In the genomic region with DNA sequence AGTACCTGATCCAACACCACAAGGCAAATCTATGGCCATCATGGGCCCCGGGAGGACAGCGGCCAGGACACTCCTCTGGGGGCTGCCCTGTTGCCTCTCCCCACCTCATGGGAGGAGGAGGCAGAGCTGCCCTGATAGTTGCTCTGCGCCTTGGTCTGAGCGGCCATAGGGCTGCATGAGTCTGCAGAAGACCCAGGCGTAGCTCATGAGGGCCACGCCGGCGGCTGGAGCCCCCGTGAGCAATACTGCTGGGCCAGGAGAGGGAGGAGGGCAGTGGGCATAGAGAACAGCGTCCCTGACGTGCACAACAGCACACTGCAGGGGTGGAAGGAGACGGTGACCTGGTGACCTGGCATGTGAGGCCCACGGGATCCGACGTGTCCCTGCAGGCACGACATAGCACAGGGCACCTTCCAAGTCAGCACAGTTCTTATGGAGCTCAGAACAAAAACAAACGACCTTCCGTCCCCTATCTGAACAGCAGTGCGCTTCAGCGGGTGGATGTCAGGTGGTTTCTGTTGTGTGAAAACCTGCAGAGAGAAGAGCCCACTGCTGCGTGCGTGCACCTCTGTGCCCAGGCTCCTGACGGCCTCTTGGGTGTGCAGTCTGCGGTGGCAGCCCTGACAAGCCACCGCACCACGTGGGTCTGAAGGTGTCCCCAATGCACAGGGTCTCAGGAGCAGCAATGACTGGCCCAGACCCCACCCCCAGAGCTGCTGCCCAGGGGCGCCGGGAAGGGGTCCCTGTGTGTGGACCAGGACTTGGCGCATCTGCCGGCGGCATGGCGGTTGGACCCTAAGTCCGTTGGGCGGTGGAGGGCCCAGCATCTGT, we compare ENCODE assay signal across 24 cellular contexts. TPM values are rescaled to one million over a fixed set of nuclear protein-coding genes. Genes with fewer than 3 reads are reported as not detected.
DNase-seq lines count a peak whose midpoint lies in the region; FAIRE-seq and TF ChIP-seq lines count a peak whose summit lies in the region.
"Had no signal": no experiment of that assay in that cellular context is flagged by ENCODE, and none has a peak within 500 bp of the region (broad histone marks: within the 10 kb centered on the region; RNA-seq: fewer than 3 reads in every experiment).

No MANE protein-coding gene starts in this region.

- no peaks in the 10 kb centered on the region for H3K9me3 Mint-ChIP-seq in Caco-2 (ENCODE audit: unreplicated experiment)
- H3K9me3 Mint-ChIP-seq: CD8-positive, alpha-beta memory T cell had no signal

- H2BK15ac ChIP-seq in H1 (ENCODE audit: low read length) (no peak overlapping the region), neuronal stem cell (ENCODE audit: low read length) (no peak overlapping the region)

- BruUV-seq in Caco-2 (replicated peaks; lab: Mats Ljungman, UMichigan): no TSS peak

- H3K4ac ChIP-seq in H1 (replicated peaks; ENCODE audit: insufficient read length, low read depth, low read length): no peak overlapping the region
- H3K4ac ChIP-seq in neuronal stem cell (ENCODE audit: low read length): no peak overlapping the region

- intact Hi-C loops in Caco-2 (cut with micrococcal nuclease; ENCODE audit: unreplicated experiment): no loop called here

- H2BK12ac ChIP-seq in H1 (ENCODE audit: low read depth, low read length) (no peak overlapping the region), neuronal stem cell (ENCODE audit: low read length) (no peak overlapping the region)

- DNase-seq in Caco-2: no peak
- no peak for DNase-seq in RWPE1 (ENCODE audit: low spot score)
- no peak for DNase-seq in H1 (ENCODE audit: low read depth in 1 of 2, low spot score in 2 of 2)
- no peak for DNase-seq in neuronal stem cell (ENCODE audit: low spot score)
- DNase-seq in GM03348 (ENCODE audit: low spot score): no peak
- no peak for DNase-seq in NCI-H345 (lab: John Stamatoyannopoulos, UW)
- DNase-seq in ACHN: no peak
- DNase-seq: Calu3, DMS79 treated with DMSO at 0.1 percent for 48 hours, GF-D8, Karpas-422, NCI-H1092 treated with DMSO at 0.1 percent for 48 hours, NCI-H1436, NCI-H187, NCI-H2171 treated with DMSO at 0.1 percent for 48 hours, NCI-H446, NCI-H524 treated with DMSO at 0.1 percent for 48 hours, NCI-H774, Right ventricle myocardium superior had no signal

- H3K56ac ChIP-seq in H1 (replicated peaks; ENCODE audit: insufficient read length, low read depth, low read length): no peak overlapping the region

- H3K36me3 ChIP-seq in Caco-2 (ENCODE audit: control insufficient read depth, insufficient read depth, low read length): no peaks in the 10 kb centered on the region; the same call in 1 of the 2 replicates
- peaks cover 7 to 59% (median 38%) of the 10 kb centered on the region in 4 experiments for H3K36me3 ChIP-seq in H1 (ENCODE audit: control insufficient read depth in 2 of 4, insufficient read depth in 4 of 4, low read length in 3 of 4)
- peaks cover 57 to 79% of the 10 kb centered on the region in 2 donors for H3K36me3 ChIP-seq in neuronal stem cell (replicated peaks in 1 of 2; ENCODE audit: control insufficient read depth in 2 of 2, insufficient read depth in 2 of 2, low read length in 2 of 2)

- in situ Hi-C loops in ACHN (cut with HindIII; ENCODE audit: low pct_ligation_motif_present, low pct_unique_long_range_greater_than_20kb, low sequenced_read_pairs): no loop called here

- no peak overlapping the region for H4K8ac ChIP-seq in H1 (ENCODE audit: extremely low read depth, insufficient read depth, low read length)
- peak overlapping the region; percentile 43 for H4K8ac ChIP-seq in neuronal stem cell (ENCODE audit: low read depth, low read length)

- H4K91ac ChIP-seq in H1 (replicated peaks; ENCODE audit: insufficient read length, low read length): no peak overlapping the region
- no peak overlapping the region for H4K91ac ChIP-seq in neuronal stem cell (ENCODE audit: low read depth, low read length, poor library complexity)

- H3K4me2 ChIP-seq in H1 (ENCODE audit: insufficient read depth in 1 of 2, low read depth in 2 of 2, low read length in 2 of 2) (no peak overlapping the region), neuronal stem cell (ENCODE audit: insufficient read depth, low read length, poor library complexity, severe bottlenecking) (no peak overlapping the region)

- peaks cover 15 to 32% of the 10 kb centered on the region in 2 experiments for H4K20me1 ChIP-seq in H1 (replicated peaks in 1 of 2; ENCODE audit: control insufficient read depth in 1 of 2, insufficient read depth in 2 of 2, low read length in 2 of 2)

- no peaks in the 10 kb centered on the region for H3K4me1 Mint-ChIP-seq in Caco-2 (ENCODE audit: low read depth, unreplicated experiment)
- H3K4me1 Mint-ChIP-seq: B cell; CD8-positive, alpha-beta memory T cell had no signal

- no peak overlapping the region for H3K23ac ChIP-seq in H1 (ENCODE audit: insufficient read length)
- peak overlapping the region; percentile 80 for H3K23ac ChIP-seq in neuronal stem cell (ENCODE audit: low read depth, low read length, poor library complexity)

- no peaks in the 10 kb centered on the region for H3K27me3 Mint-ChIP-seq in Caco-2 (ENCODE audit: insufficient read depth, unreplicated experiment)
- H3K27me3 Mint-ChIP-seq: B cell; CD8-positive, alpha-beta memory T cell had no signal

- no peaks in the 10 kb centered on the region for H3K23me2 ChIP-seq in H1 (ENCODE audit: low read depth, low read length)

- no peak for TF ChIP-seq RAD21 in H1 (IDR thresholded peaks at IDR 0.05 in 1 of 2, conservative IDR thresholded peaks at IDR 0.05 in 1 of 2; ENCODE audit: low read depth in 2 of 2, low read length in 2 of 2)

- no peak overlapping the region for H2AK5ac ChIP-seq in H1 (ENCODE audit: low read depth, low read length)
- no peak overlapping the region for H2AK5ac ChIP-seq in neuronal stem cell (ENCODE audit: low read depth, low read length)

- CTCF ChIA-PET in Caco-2 (lab: Charles Lee): no interaction called here
- CTCF ChIA-PET in RWPE1 (lab: Yijun Ruan, JAX): interaction anchor here (0.6 kb wide), 1 partner anchor 164 kb away, joined by 3 read pairs; no protein-coding TSS in a partner anchor
- CTCF ChIA-PET in H1 (lab: Charles Lee; ENCODE audit: partially characterized antibody): interaction anchor here (1.1 to 1.8 kb wide), 2 partner anchors 13 to 36 kb away, joined by 4 to 5 read pairs; no protein-coding TSS in a partner anchor

- FAIRE-seq in H1 (lab: Jason Lieb, UNC): no peak
- FAIRE-seq: GM12892 had no signal

- H3K4me3 Mint-ChIP-seq in Caco-2 (ENCODE audit: unreplicated experiment): peak overlapping the region; percentile 43
- H3K4me3 Mint-ChIP-seq: B cell; CD8-positive, alpha-beta memory T cell had no signal

- no peak overlapping the region for H2BK5ac ChIP-seq in H1 (ENCODE audit: low read depth, low read length)
- peak overlapping the region; percentile 87 for H2BK5ac ChIP-seq in neuronal stem cell (ENCODE audit: low read length)

- H3K4me3 ChIP-seq in Caco-2 (ENCODE audit: low read depth, low read length): no peak overlapping the region
- H3K4me3 ChIP-seq in H1 (ENCODE audit: extremely low read depth in 1 of 4, insufficient read depth in 2 of 4, low read depth in 3 of 4, low read length in 4 of 4): no peak overlapping the region
- no peak overlapping the region for H3K4me3 ChIP-seq in neuronal stem cell (ENCODE audit: low read length in 2 of 2)

- POLR2A ChIA-PET in Caco-2 (lab: Charles Lee) (no interaction called here), RWPE1 (lab: Yijun Ruan, JAX; ENCODE audit: low non-redundant PET) (no interaction called here), H1 (lab: Charles Lee; ENCODE audit: partially characterized antibody) (interaction anchor here (0.9 to 9.1 kb wide), 3 partner anchors 10 to 346 kb away, joined by 3 to 104 read pairs (median 4); partner anchors contain the start of genes PASK, PPP1R7 and STK25)

- H3K14ac ChIP-seq in H1 (ENCODE audit: insufficient read length) (no peak overlapping the region), neuronal stem cell (ENCODE audit: low read length) (no peak overlapping the region)

- peaks cover 50% of the 10 kb centered on the region for H3K36me3 Mint-ChIP-seq in Caco-2 (ENCODE audit: insufficient read depth, unreplicated experiment)

- H3K27ac Mint-ChIP-seq in Caco-2 (ENCODE audit: unreplicated experiment): no peak overlapping the region
- H3K27ac Mint-ChIP-seq: B cell; CD8-positive, alpha-beta memory T cell had no signal

- H3K79me1 ChIP-seq in H1 (ENCODE audit: low read depth, low read length): peaks cover 5% of the 10 kb centered on the region; the same call in 1 of the 2 replicates
- H3K79me1 ChIP-seq in neuronal stem cell (ENCODE audit: low read depth, low read length): peaks cover 14% of the 10 kb centered on the region

- H3K9me3 ChIP-seq in Caco-2 (no peaks in the 10 kb centered on the region), H1 (ENCODE audit: insufficient read depth in 2 of 2, low read depth in 1 of 2, low read length in 1 of 2) (no peaks in the 10 kb centered on the region), neuronal stem cell (replicated peaks in 1 of 2; ENCODE audit: control insufficient read depth in 2 of 2, insufficient read depth in 1 of 2, low read depth in 1 of 2, low read length in 2 of 2) (no peaks in the 10 kb centered on the region)

- 91% methylated on average over 33 of the region's 34 CpGs; no CpG with 5 or more reads in 1 of the 2 experiments for WGBS in H1 (ENCODE audit: extremely low coverage in 1 of 2, insufficient coverage in 1 of 2, insufficient read length in 1 of 2, insufficient replicate concordance in 2 of 2, low coverage in 1 of 2, low lambda C conversion rate in 2 of 2, missing lambda C conversion rate in 1 of 2), 2 experiments
- WGBS in neuronal stem cell (ENCODE audit: extremely low coverage in 2 of 2, insufficient read length in 2 of 2, insufficient replicate concordance in 1 of 2), 2 donors: no CpG with 5 or more reads among the region's 34 CpGs

- TF ChIP-seq POLR2A in H1 (IDR thresholded peaks at IDR 0.05; ENCODE audit: control extremely low read depth in 1 of 2, low read depth in 2 of 2, low read length in 2 of 2): no peak

- no peak for TF ChIP-seq EP300 in H1 (IDR thresholded peaks at IDR 0.05; ENCODE audit: borderline replicate concordance in 1 of 2, low read depth in 2 of 2, low read length in 2 of 2)

- H2BK120ac ChIP-seq in H1 (replicated peaks; ENCODE audit: low read depth, low read length): no peak overlapping the region
- no peak overlapping the region for H2BK120ac ChIP-seq in neuronal stem cell (ENCODE audit: low read depth, low read length)

- H3K18ac ChIP-seq in H1 (ENCODE audit: extremely low read depth, low read length) (no peak overlapping the region), neuronal stem cell (ENCODE audit: low read length) (no peak overlapping the region)

- H3K27ac ChIP-seq in RWPE1 (peak overlapping the region; percentile 37), H1 (ENCODE audit: low read depth, low read length) (no peak overlapping the region), neuronal stem cell (replicated peaks; ENCODE audit: low read length) (no peak overlapping the region)
- H3K27ac ChIP-seq: C4-2B, HL-60 had no signal

- TF ChIP-seq CTCF in Caco-2 (IDR thresholded peaks at IDR 0.05; ENCODE audit: insufficient read depth in 1 of 2, low read depth in 1 of 2, low read length in 1 of 2, severe bottlenecking in 1 of 2, unreplicated experiment in 1 of 2) (no peak), RWPE1 (conservative IDR thresholded peaks at IDR 0.05; ENCODE audit: low read depth) (no peak), H1 (IDR thresholded peaks at IDR 0.05; ENCODE audit: control extremely low read depth in 1 of 3, insufficient read depth in 1 of 3, low read depth in 1 of 3, low read length in 3 of 3) (no peak)

- H3K9ac ChIP-seq in H1 (replicated peaks in 1 of 4; ENCODE audit: extremely low read depth in 1 of 4, low read depth in 3 of 4, low read length in 3 of 4) (no peak overlapping the region), neuronal stem cell (ENCODE audit: low read depth, low read length, poor library complexity) (no peak overlapping the region)

- H3K4me1 ChIP-seq in Caco-2 (no peaks in the 10 kb centered on the region), H1 (replicated peaks in 1 of 4; ENCODE audit: control insufficient read depth in 3 of 4, insufficient read depth in 4 of 4, low read length in 3 of 4) (no peaks in the 10 kb centered on the region; a peak in 1 of 7 replicates), neuronal stem cell (ENCODE audit: control insufficient read depth in 2 of 2, insufficient read depth in 1 of 2, low read depth in 1 of 2, low read length in 2 of 2) (no peaks in the 10 kb centered on the region)

- H4K5ac ChIP-seq in H1 (ENCODE audit: insufficient read length, low read depth, low read length): no peak overlapping the region

- no peak overlapping the region for H2BK20ac ChIP-seq in H1 (ENCODE audit: low read length)

- H3K27me3 ChIP-seq in Caco-2 (replicated peaks; ENCODE audit: control insufficient read depth, insufficient read depth, low read length) (no peaks in the 10 kb centered on the region), H1 (replicated peaks in 1 of 4; ENCODE audit: control insufficient read depth in 3 of 4, extremely low read depth in 1 of 4, insufficient read depth in 3 of 4, low read length in 3 of 4) (no peaks in the 10 kb centered on the region), neuronal stem cell (ENCODE audit: control insufficient read depth in 3 of 3, insufficient read depth in 3 of 3, low read depth in 1 of 3, low read length in 3 of 3) (no peaks in the 10 kb centered on the region)

- H2AFZ ChIP-seq in H1 (ENCODE audit: low read length): no peak overlapping the region
- H2AFZ ChIP-seq in neuronal stem cell (ENCODE audit: low read length): no peak overlapping the region

- no peaks in the 10 kb centered on the region; a peak in 1 of 4 replicates for H3K79me2 ChIP-seq in H1 (ENCODE audit: control insufficient read depth in 1 of 2, insufficient read depth in 2 of 2, low read length in 2 of 2)

RNA-seq across cellular contexts. Expression of gene STK25, which starts 13.0 kb away (rescaled TPM):
- total RNA-seq in Caco-2 (2022): 92.6 and 101 TPM in 2 replicates
- total RNA-seq in H1 (2021; fragmentation: NEBNext Ultra II Directional; extraction: Animal tissue kit (Norgen Biotek cat#: 25700)): 159 and 162 TPM in 2 replicates
- polyA plus RNA-seq in H1 (2011; rRNA removed): 546 and 743 TPM in 2 replicates
- polyA plus RNA-seq in H1 (2011; cell fraction: cytosol; rRNA removed): 422 TPM
- 1,385 TPM for polyA plus RNA-seq in H1 (2011; cell fraction: nucleus; rRNA removed)
- 179 to 242 TPM (median 225 TPM) in 4 replicates for polyA plus RNA-seq in H1 (2012, experiment 1 of 2)
- polyA plus RNA-seq in H1 (2012, experiment 2 of 2): 236 TPM
- 117 TPM for polyA plus RNA-seq in H1 (2013, experiment 1 of 2)
- 108 TPM for polyA plus RNA-seq in H1 (2013, experiment 2 of 2)
- polyA minus RNA-seq in H1 (2011; rRNA and poly(A)+ RNA removed): 256 and 338 TPM in 2 replicates
- 108 TPM for polyA minus RNA-seq in H1 (2011; cell fraction: cytosol; rRNA and poly(A)+ RNA removed)
- 190 TPM for polyA minus RNA-seq in H1 (2011; cell fraction: nucleus; rRNA and poly(A)+ RNA removed)
- polyA plus RNA-seq in neuronal stem cell (2013, experiment 1 of 2): 129 TPM
- 118 TPM for polyA plus RNA-seq in neuronal stem cell (2013, experiment 2 of 2)
